ENCODE assay signal across 10 cellular contexts in genomic region chr1:66300280-66300973, GRCh38.
DNase-seq lines count a peak whose midpoint lies in the region; ATAC-seq and TF ChIP-seq lines count a peak whose summit lies in the region.
"Had no signal": no experiment of that assay in that cellular context is flagged by ENCODE, and none has a peak within 500 bp of the region (broad histone marks: within the 10 kb centered on the region; RNA-seq: fewer than 3 reads in every experiment).

No MANE protein-coding gene starts in this region.

- no peak for DNase-seq in activated CD8-positive, alpha-beta memory T cell treated with anti-CD3 and anti-CD28 coated beads, Interleukin-2, amount 10 ng/mL, durations not matched to agents 7 days and 5 days
- DNase-seq in activated CD8-positive, alpha-beta memory T cell treated with anti-CD3 and anti-CD28 coated beads, Interleukin-2, amount 50 U/mL, for 48 hours: no peak
- DNase-seq in activated naive CD8-positive, alpha-beta T cell treated with anti-CD3 and anti-CD28 coated beads, Interleukin-2, amount 50 U/mL, for 24 hours: no peak
- DNase-seq in left lung: no peak
- DNase-seq in tibial nerve (ENCODE audit: low spot score in 2 of 2): peak in 1 of 2 donors; percentile 21
- no peak for DNase-seq in T-helper 9 cell
- DNase-seq in MV-4-11 (lab: John Stamatoyannopoulos, UW): no peak
- no peak for DNase-seq in omental fat pad (ENCODE audit: low spot score)
- DNase-seq: NCI-H345 had no signal

- WGBS in tibial nerve, 2 donors: 38 to 53% methylated on average over 7 of the region's 7 CpGs

- H3K27ac ChIP-seq in left lung (peak overlapping the region; percentile 66 to 70), tibial nerve (peak overlapping the region; percentile 51 to 84 (median 75))

- H3K36me3 Mint-ChIP-seq in activated CD8-positive, alpha-beta memory T cell treated with anti-CD3 and anti-CD28 coated beads, Interleukin-2, amount 10 ng/mL, durations not matched to agents 7 days and 5 days: peaks cover 3% of the 10 kb centered on the region
- H3K36me3 Mint-ChIP-seq in activated naive CD8-positive, alpha-beta T cell treated with anti-CD3 and anti-CD28 coated beads, Interleukin-2, amount 50 U/mL, for 24 hours (ENCODE audit: low read depth): no peaks in the 10 kb centered on the region

- CTCF ChIA-PET in activated CD8-positive, alpha-beta memory T cell treated with anti-CD3 and anti-CD28 coated beads, Interleukin-2, amount 10 ng/mL, durations not matched to agents 7 days and 5 days (lab: Charles Lee): interaction anchor here (1.0 to 4.5 kb wide), 11 partner anchors 9 to 146 kb away, joined by 3 to 21 read pairs (median 5); no protein-coding TSS in a partner anchor

- ATAC-seq in activated CD8-positive, alpha-beta memory T cell treated with anti-CD3 and anti-CD28 coated beads, Interleukin-2, amount 10 ng/mL, durations not matched to agents 7 days and 5 days: no peak
- no peak for ATAC-seq in activated naive CD8-positive, alpha-beta T cell treated with anti-CD3 and anti-CD28 coated beads, Interleukin-2, amount 50 U/mL, for 24 hours
- ATAC-seq in left lung: peak; percentile 54
- ATAC-seq in omental fat pad (ENCODE audit: low FRiP score): no peak

- TF ChIP-seq CTCF in left lung (IDR thresholded peaks at IDR 0.05) (no peak), tibial nerve (IDR thresholded peaks at IDR 0.05) (no peak), omental fat pad (IDR thresholded peaks at IDR 0.05) (no peak)

- H3K9me3 ChIP-seq in left lung (no peaks in the 10 kb centered on the region), tibial nerve (no peaks in the 10 kb centered on the region)

- H3K27ac Mint-ChIP-seq in activated CD8-positive, alpha-beta memory T cell treated with anti-CD3 and anti-CD28 coated beads, Interleukin-2, amount 10 ng/mL, durations not matched to agents 7 days and 5 days: peak overlapping the region; percentile 89
- peak overlapping the region; percentile 82 for H3K27ac Mint-ChIP-seq in activated naive CD8-positive, alpha-beta T cell treated with anti-CD3 and anti-CD28 coated beads, Interleukin-2, amount 50 U/mL, for 24 hours

- H3K4me3 ChIP-seq in left lung: no peak overlapping the region
- H3K4me3 ChIP-seq in tibial nerve: no peak overlapping the region

- H3K4me3 Mint-ChIP-seq in activated CD8-positive, alpha-beta memory T cell treated with anti-CD3 and anti-CD28 coated beads, Interleukin-2, amount 10 ng/mL, durations not matched to agents 7 days and 5 days: peak overlapping the region; percentile 66
- H3K4me3 Mint-ChIP-seq in activated naive CD8-positive, alpha-beta T cell treated with anti-CD3 and anti-CD28 coated beads, Interleukin-2, amount 50 U/mL, for 24 hours: no peak overlapping the region

- no peak for TF ChIP-seq EP300 in tibial nerve (IDR thresholded peaks at IDR 0.05)

- H3K27me3 ChIP-seq in left lung: no peaks in the 10 kb centered on the region
- H3K27me3 ChIP-seq in tibial nerve: no peaks in the 10 kb centered on the region

- intact Hi-C loops in left lung (cut with DNase I): no loop called here

- H3K4me1 Mint-ChIP-seq in activated CD8-positive, alpha-beta memory T cell treated with anti-CD3 and anti-CD28 coated beads, Interleukin-2, amount 10 ng/mL, durations not matched to agents 7 days and 5 days: peaks cover 42% of the 10 kb centered on the region
- H3K4me1 Mint-ChIP-seq in activated naive CD8-positive, alpha-beta T cell treated with anti-CD3 and anti-CD28 coated beads, Interleukin-2, amount 50 U/mL, for 24 hours: peaks cover 50% of the 10 kb centered on the region

- no peaks in the 10 kb centered on the region for H3K9me3 Mint-ChIP-seq in activated CD8-positive, alpha-beta memory T cell treated with anti-CD3 and anti-CD28 coated beads, Interleukin-2, amount 10 ng/mL, durations not matched to agents 7 days and 5 days (ENCODE audit: low read depth)
- no peaks in the 10 kb centered on the region for H3K9me3 Mint-ChIP-seq in activated naive CD8-positive, alpha-beta T cell treated with anti-CD3 and anti-CD28 coated beads, Interleukin-2, amount 50 U/mL, for 24 hours

- H3K4me1 ChIP-seq in left lung: peaks cover 6 to 22% of the 10 kb centered on the region in 2 donors
- peaks cover 0 to 44% (median 11%) of the 10 kb centered on the region in 4 donors for H3K4me1 ChIP-seq in tibial nerve
- H3K4me1 ChIP-seq: parathyroid adenoma had no signal

- no peak for TF ChIP-seq POLR2A in tibial nerve (IDR thresholded peaks at IDR 0.05)

- no peaks in the 10 kb centered on the region for H3K27me3 Mint-ChIP-seq in activated CD8-positive, alpha-beta memory T cell treated with anti-CD3 and anti-CD28 coated beads, Interleukin-2, amount 10 ng/mL, durations not matched to agents 7 days and 5 days
- H3K27me3 Mint-ChIP-seq in activated naive CD8-positive, alpha-beta T cell treated with anti-CD3 and anti-CD28 coated beads, Interleukin-2, amount 50 U/mL, for 24 hours: no peaks in the 10 kb centered on the region

- H3K36me3 ChIP-seq in left lung (no peaks in the 10 kb centered on the region), tibial nerve (no peaks in the 10 kb centered on the region)
